1 cellular context compared by ENCODE assay signal in genomic region chr9:136586391-136586790, GRCh38.
TF ChIP-seq lines count a peak whose summit lies in the region.

No MANE protein-coding gene starts in this region.

TF ChIP-seq in HEK293, 187 proteins besides CTCF, POLR2A, EP300 and RAD21 (continued from another document):
- TF ChIP-seq ZNF148 (tag by site-specific recombination; IDR thresholded peaks at IDR 0.05; ENCODE audit: borderline replicate concordance) (no peak), ZNF473 (tag by site-specific recombination; IDR thresholded peaks at IDR 0.05) (no peak), KLF8 (tag by site-specific recombination; IDR thresholded peaks at IDR 0.05) (no peak), ZBTB26 (tag by site-specific recombination; optimal IDR thresholded peaks at IDR 0.05) (peak; percentile 9), ZNF610 (tag by site-specific recombination; IDR thresholded peaks at IDR 0.05; ENCODE audit: borderline replicate concordance) (no peak), ZNF354C (tag by site-specific recombination; IDR thresholded peaks at IDR 0.05; ENCODE audit: borderline replicate concordance, low read depth) (no peak), ZNF513 (tag by site-specific recombination; IDR thresholded peaks at IDR 0.05) (no peak), ZNF792 (tag by site-specific recombination; IDR thresholded peaks at IDR 0.05) (no peak), ZSCAN4 (tag by site-specific recombination; IDR thresholded peaks at IDR 0.05) (peak; percentile 89), ZNF549 (tag by site-specific recombination; IDR thresholded peaks at IDR 0.05) (no peak), ZNF529 (tag by site-specific recombination; IDR thresholded peaks at IDR 0.05; ENCODE audit: insufficient replicate concordance) (no peak), ZNF18 (tag by site-specific recombination; IDR thresholded peaks at IDR 0.05) (peak; percentile 37; the same call in 1 of the 2 replicates)
